ENCODE assay signal across 7 cellular contexts in the genomic region with DNA sequence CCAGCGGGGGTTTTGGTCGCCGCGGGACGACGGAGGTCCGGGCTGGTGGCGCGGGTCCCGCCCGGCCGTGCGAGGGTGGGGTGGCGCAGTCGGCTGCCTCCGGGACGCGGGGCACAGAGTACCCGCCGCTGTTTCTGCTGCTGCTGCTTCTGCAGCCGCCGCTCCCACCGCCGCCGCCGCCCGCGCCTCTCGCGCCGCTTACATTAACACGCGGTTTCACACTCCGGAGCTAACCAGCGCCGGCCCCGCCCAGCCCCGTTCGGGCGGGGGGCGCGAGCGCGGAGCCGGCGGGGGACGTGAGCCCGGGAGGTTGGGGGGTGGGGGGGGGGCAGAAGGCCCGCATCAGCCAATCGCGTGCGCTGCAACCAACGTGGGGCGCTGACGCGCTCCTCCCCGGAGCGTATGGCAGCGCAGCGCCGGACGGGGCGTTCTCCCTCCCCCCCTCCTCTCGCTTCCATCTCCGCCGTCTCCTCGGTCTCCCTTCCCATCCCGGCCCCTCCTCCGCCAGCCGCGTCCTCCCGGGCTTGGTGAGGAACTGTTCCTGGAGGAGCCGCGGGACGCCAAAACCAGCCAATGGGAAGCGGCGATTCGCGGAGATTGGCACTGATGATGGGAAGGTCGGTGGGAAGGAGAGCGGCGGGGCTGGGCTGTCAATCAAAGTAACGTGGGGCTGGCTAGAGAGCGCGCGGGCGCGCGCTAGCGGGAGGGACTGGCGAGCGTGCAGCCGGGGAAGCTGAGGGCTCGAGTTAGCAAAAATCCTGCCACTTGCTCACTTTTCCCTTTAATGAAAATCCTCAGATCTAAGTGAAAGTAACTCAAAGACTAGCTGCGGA. TPM values are rescaled to one million over a fixed set of nuclear protein-coding genes. Genes with fewer than 3 reads are reported as not detected.
DNase-seq lines count a peak whose midpoint lies in the region; ATAC-seq, FAIRE-seq and TF ChIP-seq lines count a peak whose summit lies in the region.

A gene (minus strand): TSS at position 205 of the 833 bp plus-strand sequence. CDS start 1,307 bp downstream, outside the sequence.

- H3K4me2 ChIP-seq in keratinocyte (ENCODE audit: control insufficient read depth, extremely low read depth, insufficient read depth, low read depth, low read length), result peak within 1 kb of the TSS; percentile 94

- peak within 1 kb of the TSS; percentile 81 for H2AFZ ChIP-seq in keratinocyte (ENCODE audit: control insufficient read depth, low read length)

- DNase-seq in NCI-H2171 treated with DMSO at 0.1 percent for 48 hours (lab: John Stamatoyannopoulos, UW), result peak; percentile 99
- peak; percentile 52 to 65 for DNase-seq in activated CD4-positive, alpha-beta T cell treated with anti-CD3 and anti-CD28 coated beads for 4 hours
- peak; percentile 95 for DNase-seq in keratinocyte (ENCODE audit: low read depth, low spot score)
- DNase-seq in stimulated activated CD4-positive, alpha-beta T cell treated with anti-CD3 and anti-CD28 coated beads, Interleukin-12 subunit alpha, Interleukin-12 subunit beta, amount 100 ng/mL, for 4 hours, result peak; percentile 71

- no peaks in the 10 kb centered on the region for H3K9me1 ChIP-seq in keratinocyte (ENCODE audit: control insufficient read depth, extremely low read depth, insufficient read depth, low read length)

- peak within 1 kb of the TSS; percentile 75 to 87 (median 80) for H3K4me3 ChIP-seq in keratinocyte (ENCODE audit: control insufficient read depth in 2 of 3, extremely low read depth in 1 of 3, insufficient read depth in 2 of 3, low read depth in 1 of 3, low read length in 3 of 3)

- TF ChIP-seq CTCF in keratinocyte (optimal IDR thresholded peaks at IDR 0.05 in 1 of 3, IDR thresholded peaks at IDR 0.05 in 1 of 3, conservative IDR thresholded peaks at IDR 0.05 in 1 of 3; ENCODE audit: extremely low read depth in 1 of 3, insufficient read depth in 2 of 3, low read length in 3 of 3), result peak in 1 of 3 experiments; percentile 5

- dilution Hi-C loops in keratinocyte (cut with MboI; ENCODE audit: extremely low pct_ligation_motif_present, low sequenced_read_pairs), result no loop called here

- H3K27ac ChIP-seq in cingulate gyrus (ENCODE audit: low read depth, low read length) (peak within 1 kb of the TSS; percentile 71), keratinocyte (ENCODE audit: control insufficient read depth, insufficient read depth, low read length) (peak within 1 kb of the TSS; percentile 83)

- H3K27me3 ChIP-seq in keratinocyte (ENCODE audit: control insufficient read depth, extremely low read depth, insufficient read depth, low read length), result no peaks in the 10 kb centered on the region

- ATAC-seq in GM18867 (IDR thresholded peaks at IDR 0.05; ENCODE audit: unreplicated experiment) (peak; percentile 76), HG03103 (IDR thresholded peaks at IDR 0.05; ENCODE audit: low read depth, unreplicated experiment) (peak; percentile 68)

- peaks cover 6% of the 10 kb centered on the region for H4K20me1 ChIP-seq in keratinocyte (ENCODE audit: control insufficient read depth, extremely low read depth, insufficient read depth, low read length)

- peak within 1 kb of the TSS; percentile 87 for H3K9ac ChIP-seq in keratinocyte (ENCODE audit: control insufficient read depth, extremely low read depth, insufficient read depth, low read length)

- no peaks in the 10 kb centered on the region for H3K36me3 ChIP-seq in keratinocyte (ENCODE audit: control insufficient read depth in 2 of 2, extremely low read depth in 1 of 2, insufficient read depth in 2 of 2, low read length in 2 of 2)

- no peaks in the 10 kb centered on the region for H3K9me3 ChIP-seq in keratinocyte (ENCODE audit: control insufficient read depth, low read depth, low read length)

- peaks cover 44% of the 10 kb centered on the region for H3K79me2 ChIP-seq in keratinocyte (ENCODE audit: control insufficient read depth, insufficient read depth, low read length)

- H3K4me1 ChIP-seq in keratinocyte (ENCODE audit: control insufficient read depth, extremely low read depth, insufficient read depth, low read length), result peaks cover 25% of the 10 kb centered on the region

- FAIRE-seq in keratinocyte (lab: Jason Lieb, UNC), result peak; percentile 66

RNA-seq across cellular contexts. Expression of the gene that starts here (rescaled TPM):
- polyA plus RNA-seq in keratinocyte, result 26.9 to 31.5 TPM (median 29.6 TPM) in 3 replicates
- 23.5 TPM for polyA plus RNA-seq in keratinocyte (2011; ENCODE audit: low read depth)
- 25.8 and 30.5 TPM in 2 replicates for polyA plus RNA-seq in keratinocyte (2011; cell fraction: cytosol; rRNA removed)
- 41.2 and 42.5 TPM in 2 replicates for polyA plus RNA-seq in keratinocyte (2011; cell fraction: nucleus; rRNA removed)
- 23.4 and 40.7 TPM in 2 replicates for polyA plus RNA-seq in keratinocyte (2012; ENCODE audit: low replicate concordance)
- polyA minus RNA-seq in keratinocyte, result 26.8 to 35.0 TPM (median 33.2 TPM) in 3 replicates
- 23.2 TPM for polyA minus RNA-seq in keratinocyte (2011; cell fraction: cytosol; rRNA and poly(A)+ RNA removed)
- 31.1 and 32.7 TPM in 2 replicates for polyA minus RNA-seq in keratinocyte (2011; cell fraction: nucleus; rRNA and poly(A)+ RNA removed)

Comparison
In these comparisons a context has a peak if more than half of its experiments do, and no peak if none do; other contexts are left out.
1. Peak in every context shown above with its lines: DNase-seq, ATAC-seq, H3K4me3 ChIP-seq and H3K27ac ChIP-seq.